Comparison of ENCODE assay signal across 8 cellular contexts in genomic region chr10:22682237-22683192, GRCh38. TPM values are rescaled to one million over a fixed set of nuclear protein-coding genes. Genes with fewer than 3 reads are reported as not detected.
A peak's percentile ranks its signal among the peaks of the same experiment; 100 is the strongest.
DNase-seq lines count a peak whose midpoint lies in the region; ATAC-seq and TF ChIP-seq lines count a peak whose summit lies in the region.

No MANE protein-coding gene starts in this region.

- peak; percentile 25 for ATAC-seq in GM19351 (IDR thresholded peaks at IDR 0.05; ENCODE audit: unreplicated experiment)
- no peak for ATAC-seq in HG03342 (IDR thresholded peaks at IDR 0.05; ENCODE audit: unreplicated experiment)

- TF ChIP-seq CTCF in Loucy (conservative IDR thresholded peaks at IDR 0.05; ENCODE audit: low read length) (no peak), stomach (IDR thresholded peaks at IDR 0.05) (no peak)

- H3K79me2 ChIP-seq in Loucy (ENCODE audit: insufficient read depth, low read length) = peaks cover 92% of the 10 kb centered on the region

- intact Hi-C loops in stomach (cut with DNase I; ENCODE audit: low total_unique reads) = no loop called here

- H3K9me2 ChIP-seq in Loucy (replicated peaks; ENCODE audit: low read depth, low read length) = no peaks in the 10 kb centered on the region

- peak overlapping the region; percentile 46 for H3K4me3 ChIP-seq in Loucy (ENCODE audit: low read length, poor library complexity, severe bottlenecking)
- H3K4me3 ChIP-seq in stomach = no peak overlapping the region

- H3K27me3 ChIP-seq in Loucy (ENCODE audit: insufficient read depth, low read length, poor library complexity, severe bottlenecking) = no peaks in the 10 kb centered on the region
- no peaks in the 10 kb centered on the region for H3K27me3 ChIP-seq in stomach

- DNase-seq in activated T-cell treated with anti-CD3 and anti-CD28 coated beads for 4 hours (peak; percentile 33), iris pigment epithelial cell (ENCODE audit: low read depth) (peak; percentile 74), stomach (no peak), medulla oblongata (ENCODE audit: extremely low spot score) (no peak), NCI-H2081 treated with DMSO at 0.1 percent for 48 hours (lab: John Stamatoyannopoulos, UW) (no peak)

- H3K36me3 ChIP-seq in Loucy (ENCODE audit: insufficient read depth, low read length) (no peaks in the 10 kb centered on the region), stomach (no peaks in the 10 kb centered on the region)

- peak overlapping the region; percentile 71 for H3K4me2 ChIP-seq in Loucy (ENCODE audit: low read depth, low read length, poor library complexity, severe bottlenecking)

- H3F3A ChIP-seq in Loucy (ENCODE audit: low read depth) = peaks cover 13% of the 10 kb centered on the region

- H3K9ac ChIP-seq in Loucy (ENCODE audit: low read depth, low read length, poor library complexity, severe bottlenecking) = peak overlapping the region; percentile 31

- no peaks in the 10 kb centered on the region for H3K9me3 ChIP-seq in Loucy (ENCODE audit: insufficient read depth, low read depth, low read length)
- H3K9me3 ChIP-seq in stomach = no peaks in the 10 kb centered on the region

- H2AFZ ChIP-seq in Loucy (ENCODE audit: low read length) = no peak overlapping the region

- TF ChIP-seq POLR2A in stomach (IDR thresholded peaks at IDR 0.05) = no peak

- TF ChIP-seq EP300 in stomach (IDR thresholded peaks at IDR 0.05) = no peak

- peak overlapping the region in 4 of 5 donors; percentile 7 to 63 (median 44) for H3K27ac ChIP-seq in stomach

- 63 to 78% (median 71%) methylated on average over 6 of the region's 6 CpGs for WGBS in stomach, 5 donors

- H4K20me1 ChIP-seq in Loucy (ENCODE audit: insufficient read depth, low read length, poor library complexity, severe bottlenecking) = peaks cover 26% of the 10 kb centered on the region

- H3K4me1 ChIP-seq in Loucy (ENCODE audit: insufficient read depth, low read length, poor library complexity, severe bottlenecking) (peaks cover 69% of the 10 kb centered on the region), stomach (peaks cover 24 to 70% (median 52%) of the 10 kb centered on the region in 4 donors)

RNA-seq across cellular contexts. Expression of gene PIP4K2A, which starts 31.9 kb away (rescaled TPM):
- total RNA-seq in stomach = 10 to 100 TPM in 4 of 5 donors, 1 to 10 TPM in 1; 6.7 to 61.3 (median 18.3) TPM
- 10 to 100 TPM in 1 of 3 donors, 1 to 10 TPM in 2; 8.0 to 12.1 (median 9.4) TPM for polyA plus RNA-seq in stomach

Comparison
In these comparisons a context has a peak if more than half of its experiments do, and no peak if none do; other contexts are left out.
1. DNase-seq: peak in activated T-cell treated with anti-CD3 and anti-CD28 coated beads for 4 hours (single experiment) and iris pigment epithelial cell (single experiment); none in stomach (single experiment), medulla oblongata (single experiment) and NCI-H2081 treated with DMSO at 0.1 percent for 48 hours (single experiment).